ENCODE assay signal across 2 cellular contexts in the genomic region with DNA sequence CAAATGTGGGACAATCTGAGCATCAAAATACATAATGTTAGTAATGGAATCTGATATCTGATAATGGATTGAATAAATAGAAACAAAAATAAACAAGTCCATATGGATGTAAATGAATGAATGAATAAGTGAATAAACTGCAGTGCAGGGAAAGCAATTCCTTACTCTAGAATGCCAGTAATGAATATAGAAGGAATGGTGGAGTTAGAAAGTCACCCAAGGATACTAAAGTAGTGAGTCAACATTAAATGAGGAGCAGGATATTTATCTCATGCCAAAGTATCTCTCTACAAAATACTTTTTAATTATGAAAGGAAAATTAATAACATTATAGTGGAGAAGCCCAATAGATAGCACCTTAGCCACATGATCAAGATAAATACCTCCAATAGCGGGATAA.
TF ChIP-seq lines count a peak whose summit lies in the region.

No MANE protein-coding gene starts in this region.

TF ChIP-seq in SK-N-SH treated with all-trans-retinoic acid at 6 μM for 48 hours, 23 proteins besides CTCF, POLR2A, EP300 and RAD21 (continued from another document):
- TF ChIP-seq, protein P1, sequence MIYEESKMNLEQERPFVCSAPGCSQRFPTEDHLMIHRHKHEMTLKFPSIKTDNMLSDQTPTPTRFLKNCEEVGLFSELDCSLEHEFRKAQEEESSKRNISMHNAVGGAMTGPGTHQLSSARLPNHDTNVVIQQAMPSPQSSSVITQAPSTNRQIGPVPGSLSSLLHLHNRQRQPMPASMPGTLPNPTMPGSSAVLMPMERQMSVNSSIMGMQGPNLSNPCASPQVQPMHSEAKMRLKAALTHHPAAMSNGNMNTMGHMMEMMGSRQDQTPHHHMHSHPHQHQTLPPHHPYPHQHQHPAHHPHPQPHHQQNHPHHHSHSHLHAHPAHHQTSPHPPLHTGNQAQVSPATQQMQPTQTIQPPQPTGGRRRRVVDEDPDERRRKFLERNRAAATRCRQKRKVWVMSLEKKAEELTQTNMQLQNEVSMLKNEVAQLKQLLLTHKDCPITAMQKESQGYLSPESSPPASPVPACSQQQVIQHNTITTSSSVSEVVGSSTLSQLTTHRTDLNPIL (CRISPR knock-in tag; IDR thresholded peaks at IDR 0.05; ENCODE audit: low read depth) = no peak
- TF ChIP-seq ZFP30 (CRISPR knock-in tag; IDR thresholded peaks at IDR 0.05) (no peak), ZNF8 (CRISPR knock-in tag; IDR thresholded peaks at IDR 0.05) (no peak), ARNTL (CRISPR knock-in tag; IDR thresholded peaks at IDR 0.05; ENCODE audit: borderline replicate concordance, low read depth) (no peak), ZNF70 (CRISPR knock-in tag; IDR thresholded peaks at IDR 0.05) (no peak), ZNF565 (CRISPR knock-in tag; conservative IDR thresholded peaks at IDR 0.05; ENCODE audit: low read depth) (no peak), TOX (CRISPR knock-in tag; IDR thresholded peaks at IDR 0.05; ENCODE audit: borderline replicate concordance) (no peak)

TF ChIP-seq in SK-N-SH, 30 proteins besides CTCF, POLR2A, EP300 and RAD21 (continued from another document):
- no peak for TF ChIP-seq TEAD4 (IDR thresholded peaks at IDR 0.05; ENCODE audit: borderline replicate concordance, insufficient read depth)
- TF ChIP-seq FOXM1 (IDR thresholded peaks at IDR 0.05; ENCODE audit: low read depth) = no peak
- no peak; the same call in 1 of the 2 replicates for TF ChIP-seq TCF12 (IDR thresholded peaks at IDR 0.05)
- no peak for TF ChIP-seq SMC3 (IDR thresholded peaks at IDR 0.05; ENCODE audit: low read depth, low read length)
- TF ChIP-seq, protein P2, sequence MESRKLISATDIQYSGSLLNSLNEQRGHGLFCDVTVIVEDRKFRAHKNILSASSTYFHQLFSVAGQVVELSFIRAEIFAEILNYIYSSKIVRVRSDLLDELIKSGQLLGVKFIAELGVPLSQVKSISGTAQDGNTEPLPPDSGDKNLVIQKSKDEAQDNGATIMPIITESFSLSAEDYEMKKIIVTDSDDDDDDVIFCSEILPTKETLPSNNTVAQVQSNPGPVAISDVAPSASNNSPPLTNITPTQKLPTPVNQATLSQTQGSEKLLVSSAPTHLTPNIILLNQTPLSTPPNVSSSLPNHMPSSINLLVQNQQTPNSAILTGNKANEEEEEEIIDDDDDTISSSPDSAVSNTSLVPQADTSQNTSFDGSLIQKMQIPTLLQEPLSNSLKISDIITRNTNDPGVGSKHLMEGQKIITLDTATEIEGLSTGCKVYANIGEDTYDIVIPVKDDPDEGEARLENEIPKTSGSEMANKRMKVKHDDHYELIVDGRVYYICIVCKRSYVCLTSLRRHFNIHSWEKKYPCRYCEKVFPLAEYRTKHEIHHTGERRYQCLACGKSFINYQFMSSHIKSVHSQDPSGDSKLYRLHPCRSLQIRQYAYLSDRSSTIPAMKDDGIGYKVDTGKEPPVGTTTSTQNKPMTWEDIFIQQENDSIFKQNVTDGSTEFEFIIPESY (IDR thresholded peaks at IDR 0.05; ENCODE audit: borderline replicate concordance, low read depth) = no peak
- TF ChIP-seq RCOR1 (IDR thresholded peaks at IDR 0.05; ENCODE audit: low read length) = no peak
- TF ChIP-seq FOSL2 (IDR thresholded peaks at IDR 0.05; ENCODE audit: borderline replicate concordance, low read depth) = no peak
- TF ChIP-seq POLR2AphosphoS5 (IDR thresholded peaks at IDR 0.05; ENCODE audit: low read depth, low read length) = no peak
- TF ChIP-seq, protein P3, sequence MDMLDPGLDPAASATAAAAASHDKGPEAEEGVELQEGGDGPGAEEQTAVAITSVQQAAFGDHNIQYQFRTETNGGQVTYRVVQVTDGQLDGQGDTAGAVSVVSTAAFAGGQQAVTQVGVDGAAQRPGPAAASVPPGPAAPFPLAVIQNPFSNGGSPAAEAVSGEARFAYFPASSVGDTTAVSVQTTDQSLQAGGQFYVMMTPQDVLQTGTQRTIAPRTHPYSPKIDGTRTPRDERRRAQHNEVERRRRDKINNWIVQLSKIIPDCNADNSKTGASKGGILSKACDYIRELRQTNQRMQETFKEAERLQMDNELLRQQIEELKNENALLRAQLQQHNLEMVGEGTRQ (IDR thresholded peaks at IDR 0.05; ENCODE audit: borderline replicate concordance, low read depth, low read length) = no peak
